28 cellular contexts compared by ENCODE assay signal in the genomic region with DNA sequence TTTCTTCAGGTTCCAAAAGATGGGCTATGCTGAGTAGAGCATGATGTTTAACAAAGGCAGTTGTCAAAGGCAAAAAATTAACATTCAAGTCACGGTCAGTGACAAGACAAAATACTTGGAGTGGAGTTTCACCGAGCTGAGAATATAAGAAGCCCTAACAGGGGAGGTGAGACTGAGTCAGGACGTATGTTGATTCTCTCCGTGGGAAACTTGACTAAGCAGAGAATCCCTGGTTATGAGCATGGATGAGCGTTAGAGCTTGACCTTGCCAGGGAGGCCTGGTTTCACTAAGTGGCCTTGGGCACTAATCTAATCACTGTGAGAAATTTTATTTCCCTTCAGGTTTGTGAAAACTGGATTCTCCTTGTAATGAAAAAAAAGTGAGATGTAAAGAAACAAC.
"Had no signal": no experiment of that assay in that cellular context is flagged by ENCODE, and none has a peak within 500 bp of the region (broad histone marks: within the 10 kb centered on the region; RNA-seq: fewer than 3 reads in every experiment).

No MANE protein-coding gene starts in this region.

- DNase-seq: activated B cell treated with CpG ODN at 0.5 μM for 24 hours; activated CD4-positive, alpha-beta T cell treated with anti-CD3 and anti-CD28 coated beads, Interleukin-2, amount 50 U/mL, for 48 hours; activated CD8-positive, alpha-beta memory T cell treated with anti-CD3 and anti-CD28 coated beads for 24 hours; activated effector memory CD4-positive, alpha-beta T cell treated with Interleukin-2 at 50 U/mL for 16 hours; activated naive CD4-positive, alpha-beta T cell treated with anti-CD3 and anti-CD28 coated beads, Interleukin-2, amount 10 ng/mL, durations not matched to agents 7 days and 5 days; activated naive CD8-positive, alpha-beta T cell treated with anti-CD3 and anti-CD28 coated beads, Interleukin-2, amount 10 ng/mL, durations not matched to agents 7 days and 5 days; amniotic stem cell; brain microvascular endothelial cell; caudate nucleus; cortex of kidney; effector memory CD8-positive, alpha-beta T cell; islet precursor cell; left ventricle myocardium superior; naive B cell; sigmoid colon; small intestine; stimulated activated CD4-positive, alpha-beta T cell treated with anti-CD3 and anti-CD28 coated beads, Interleukin-1b, Interleukin-23, amount 100 ng/mL, for 48 hours; stimulated activated CD4-positive, alpha-beta T cell treated with anti-CD3 and anti-CD28 coated beads, Interleukin-4, amount 100 ng/mL, for 4 hours; stimulated activated CD8-positive, alpha-beta memory T cell treated with anti-CD3 and anti-CD28 coated beads, Interleukin-4, amount 100 ng/mL, for 48 hours; stimulated activated naive CD8-positive, alpha-beta T cell treated with anti-CD3 and anti-CD28 coated beads, Interleukin-15, amount 100 ng/mL, for 72 hours; substantia nigra; T-cell; upper lobe of right lung had no signal

- H3K79me2 ChIP-seq: hepatocyte had no signal

- H3K9ac ChIP-seq: neural progenitor cell had no signal

- H2AFZ ChIP-seq: hepatocyte, neural progenitor cell had no signal

- H3K9me3 ChIP-seq: gastroesophageal sphincter, sigmoid colon, upper lobe of right lung had no signal

- H3K27me3 ChIP-seq: brain microvascular endothelial cell, gastroesophageal sphincter, hepatocyte, neural progenitor cell, sigmoid colon, upper lobe of right lung had no signal

- H3K36me3 ChIP-seq: brain microvascular endothelial cell, gastroesophageal sphincter, neural progenitor cell, sigmoid colon, upper lobe of right lung had no signal

- FAIRE-seq: astrocyte, small intestine had no signal

- H3K4me2 ChIP-seq: hepatocyte, neural progenitor cell had no signal

- ATAC-seq: effector memory CD8-positive, alpha-beta T cell; gastroesophageal sphincter; stimulated activated memory B cell treated with anti-CD40 and anti-IgM and Interleukin-4, amounts not matched to agents 10 μg/mL and 1 μg/mL and 100 μg/mL, for 72 hours; stimulated activated naive CD8-positive, alpha-beta T cell treated with anti-CD3 and anti-CD28 coated beads, Interleukin-15, amount 100 ng/mL, for 72 hours; T-cell; upper lobe of right lung had no signal

- H3K27ac ChIP-seq: brain microvascular endothelial cell, gastroesophageal sphincter, hepatocyte, neural progenitor cell, sigmoid colon, upper lobe of right lung had no signal

- H3K4me3 ChIP-seq: gastroesophageal sphincter, hepatocyte, neural progenitor cell, sigmoid colon, upper lobe of right lung had no signal
